In genomic region chr6:53174996-53175395, GRCh38 we compare ENCODE assay signal across 1 cellular context.
TF ChIP-seq lines count a peak whose summit lies in the region.

No MANE protein-coding gene starts in this region.

TF ChIP-seq in HepG2, 621 proteins besides CTCF, POLR2A, EP300 and RAD21:
- TF ChIP-seq IRF1 (CRISPR knock-in tag; IDR thresholded peaks at IDR 0.05; ENCODE audit: low read depth): no peak
- TF ChIP-seq ZNF784 (CRISPR knock-in tag; IDR thresholded peaks at IDR 0.05; ENCODE audit: borderline replicate concordance): no peak
- no peak for TF ChIP-seq PPARG (CRISPR knock-in tag; conservative IDR thresholded peaks at IDR 0.05)
